ENCODE assay signal across 8 cellular contexts in genomic region chr21:25638634-25639166, GRCh38. TPM values are rescaled to one million over a fixed set of nuclear protein-coding genes. Genes with fewer than 3 reads are reported as not detected.
DNase-seq lines count a peak whose midpoint lies in the region; ATAC-seq and TF ChIP-seq lines count a peak whose summit lies in the region.

No MANE protein-coding gene starts in this region.

- DNase-seq in activated CD8-positive, alpha-beta memory T cell treated with anti-CD3 and anti-CD28 coated beads, Interleukin-2, amount 10 ng/mL, durations not matched to agents 7 days and 5 days: no peak
- no peak for DNase-seq in activated CD8-positive, alpha-beta memory T cell treated with anti-CD3 and anti-CD28 coated beads, Interleukin-2, amount 50 U/mL, for 48 hours
- no peak for DNase-seq in Jurkat, Clone E6-1 (ENCODE audit: low read depth, low spot score)
- DNase-seq in choroid plexus epithelial cell (ENCODE audit: low read depth) (peak; percentile 44), midbrain (lab: John Stamatoyannopoulos, UW) (peak; percentile 40), NCI-H2107 (lab: John Stamatoyannopoulos, UW) (no peak)
- no peak for DNase-seq in effector CD8-positive, alpha-beta T cell (lab: John Stamatoyannopoulos, UW)

- peak overlapping the region; percentile 55 for H3K4me3 ChIP-seq in Jurkat, Clone E6-1 (ENCODE audit: low read length)
- peak overlapping the region; percentile 59 for H3K4me3 ChIP-seq in choroid plexus epithelial cell (ENCODE audit: low read depth, low read length)

- no peak for ATAC-seq in activated CD8-positive, alpha-beta memory T cell treated with anti-CD3 and anti-CD28 coated beads, Interleukin-2, amount 10 ng/mL, durations not matched to agents 7 days and 5 days
- ATAC-seq in HG03139 (IDR thresholded peaks at IDR 0.05; ENCODE audit: unreplicated experiment): no peak

- peak overlapping the region; percentile 66 for H3K4me3 Mint-ChIP-seq in activated CD8-positive, alpha-beta memory T cell treated with anti-CD3 and anti-CD28 coated beads, Interleukin-2, amount 10 ng/mL, durations not matched to agents 7 days and 5 days

- H3K9me3 Mint-ChIP-seq in activated CD8-positive, alpha-beta memory T cell treated with anti-CD3 and anti-CD28 coated beads, Interleukin-2, amount 10 ng/mL, durations not matched to agents 7 days and 5 days (ENCODE audit: low read depth): no peaks in the 10 kb centered on the region

- H3K27ac Mint-ChIP-seq in activated CD8-positive, alpha-beta memory T cell treated with anti-CD3 and anti-CD28 coated beads, Interleukin-2, amount 10 ng/mL, durations not matched to agents 7 days and 5 days: no peak overlapping the region

- CTCF ChIA-PET in activated CD8-positive, alpha-beta memory T cell treated with anti-CD3 and anti-CD28 coated beads, Interleukin-2, amount 10 ng/mL, durations not matched to agents 7 days and 5 days (lab: Charles Lee): interaction anchor here (0.8 to 3.5 kb wide), 5 partner anchors 9 to 69 kb away, joined by 3 to 15 read pairs (median 3); no protein-coding TSS in a partner anchor

- H3K4me1 Mint-ChIP-seq in activated CD8-positive, alpha-beta memory T cell treated with anti-CD3 and anti-CD28 coated beads, Interleukin-2, amount 10 ng/mL, durations not matched to agents 7 days and 5 days: peaks cover 30% of the 10 kb centered on the region

- H3K27me3 Mint-ChIP-seq in activated CD8-positive, alpha-beta memory T cell treated with anti-CD3 and anti-CD28 coated beads, Interleukin-2, amount 10 ng/mL, durations not matched to agents 7 days and 5 days: peaks cover 43% of the 10 kb centered on the region

- no peaks in the 10 kb centered on the region for H3K36me3 Mint-ChIP-seq in activated CD8-positive, alpha-beta memory T cell treated with anti-CD3 and anti-CD28 coated beads, Interleukin-2, amount 10 ng/mL, durations not matched to agents 7 days and 5 days

- TF ChIP-seq CTCF in choroid plexus epithelial cell (conservative IDR thresholded peaks at IDR 0.05; ENCODE audit: low read depth, low read length): no peak

RNA-seq across cellular contexts. Expression of gene JAM2, which starts 0.4 kb away (rescaled TPM):
- total RNA-seq in activated CD8-positive, alpha-beta memory T cell treated with anti-CD3 and anti-CD28 coated beads, Interleukin-2, amount 10 ng/mL, durations not matched to agents 7 days and 5 days: under 1 TPM; 0.26 to 0.37 TPM
- 1.1 TPM for polyA plus RNA-seq in Jurkat, Clone E6-1 (2012; ENCODE audit: insufficient read depth, insufficient read length)

RNA-seq across cellular contexts. Expression of gene MRPL39, which starts 31.4 kb away (rescaled TPM):
- total RNA-seq in activated CD8-positive, alpha-beta memory T cell treated with anti-CD3 and anti-CD28 coated beads, Interleukin-2, amount 10 ng/mL, durations not matched to agents 7 days and 5 days: 10 to 100 TPM; 43.5 to 44.8 TPM
- polyA plus RNA-seq in Jurkat, Clone E6-1 (2012; ENCODE audit: insufficient read depth, insufficient read length): 109 TPM

Comparison
In these comparisons a context has a peak if more than half of its experiments do, and no peak if none do; other contexts are left out.
1. DNase-seq: peak in choroid plexus epithelial cell (single experiment) and midbrain (single experiment); none in activated CD8-positive, alpha-beta memory T cell treated with anti-CD3 and anti-CD28 coated beads, Interleukin-2, amount 10 ng/mL, durations not matched to agents 7 days and 5 days (single experiment), activated CD8-positive, alpha-beta memory T cell treated with anti-CD3 and anti-CD28 coated beads, Interleukin-2, amount 50 U/mL, for 48 hours (single experiment), Jurkat, Clone E6-1 (single experiment), effector CD8-positive, alpha-beta T cell (single experiment) and NCI-H2107 (single experiment).